8 cellular contexts compared by ENCODE assay signal in the genomic region with DNA sequence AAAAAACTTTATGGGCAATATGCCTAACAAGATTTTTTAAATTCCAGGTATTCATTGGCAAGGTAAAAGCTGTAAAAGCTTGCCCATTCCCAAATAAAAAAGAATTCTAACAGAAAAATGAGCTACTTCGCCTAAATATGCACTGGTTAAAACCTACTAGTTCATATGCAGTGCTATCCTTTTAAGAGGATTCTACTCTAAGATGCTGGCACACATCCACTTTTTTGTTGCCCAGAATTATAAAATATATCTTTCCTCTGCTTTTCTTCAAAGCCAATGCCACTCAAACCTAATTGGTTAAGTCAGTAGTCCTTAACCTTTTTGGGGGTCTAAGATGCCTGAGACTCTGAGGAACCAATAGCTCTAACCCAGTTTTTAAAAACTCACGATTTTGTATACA. TPM values are rescaled to one million over a fixed set of nuclear protein-coding genes. Genes with fewer than 3 reads are reported as not detected.
DNase-seq lines count a peak whose midpoint lies in the region; TF ChIP-seq lines count a peak whose summit lies in the region.

No MANE protein-coding gene starts in this region.

- H3K4me1 ChIP-seq in iPS-20b (ENCODE audit: insufficient read depth, low read length) (peaks cover 27% of the 10 kb centered on the region; the same call in 1 of the 2 replicates), tibial artery (peaks cover 6 to 60% (median 32%) of the 10 kb centered on the region in 4 donors)

- no peak overlapping the region for H3K27ac ChIP-seq in iPS-20b (ENCODE audit: low read length)
- peak overlapping the region; percentile 98 to 99 for H3K27ac ChIP-seq in tibial artery

- H3K9ac ChIP-seq in iPS-20b (ENCODE audit: low read depth, low read length), result peak overlapping the region; percentile 99; the same call in 1 of the 2 replicates

- peaks cover 21% of the 10 kb centered on the region for H3K36me3 Mint-ChIP-seq in activated naive CD4-positive, alpha-beta T cell treated with anti-CD3 and anti-CD28 coated beads for 36 hours (ENCODE audit: low read depth)
- H3K36me3 Mint-ChIP-seq in activated T-helper 1 cell treated with anti-CD3 and anti-CD28 coated beads, Interleukin-12 subunit alpha, Interleukin-12 subunit beta, Interleukin-2, Interleukin-4 antibody, amounts not matched to agents 30 ng/mL and 10 ng/mL and 1 ng/mL, durations not matched to agents 14 hours and 24 hours and 36 hours (ENCODE audit: low read depth), result peaks cover 15% of the 10 kb centered on the region

- TF ChIP-seq CTCF in tibial artery (IDR thresholded peaks at IDR 0.05), result no peak

- H3K9me3 Mint-ChIP-seq in activated naive CD4-positive, alpha-beta T cell treated with anti-CD3 and anti-CD28 coated beads for 36 hours, result no peaks in the 10 kb centered on the region
- H3K9me3 Mint-ChIP-seq in activated T-helper 1 cell treated with anti-CD3 and anti-CD28 coated beads, Interleukin-12 subunit alpha, Interleukin-12 subunit beta, Interleukin-2, Interleukin-4 antibody, amounts not matched to agents 30 ng/mL and 10 ng/mL and 1 ng/mL, durations not matched to agents 14 hours and 24 hours and 36 hours, result no peaks in the 10 kb centered on the region

- CTCF ChIA-PET in activated naive CD4-positive, alpha-beta T cell treated with anti-CD3 and anti-CD28 coated beads for 36 hours (lab: Charles Lee), result interaction anchor here (0.6 to 2.0 kb wide), 4 partner anchors 31 to 301 kb away, joined by 3 to 7 read pairs (median 4); no protein-coding TSS in a partner anchor

- intact Hi-C loops in activated naive CD4-positive, alpha-beta T cell treated with anti-CD3 and anti-CD28 coated beads for 36 hours (cut with micrococcal nuclease), result loop anchor here (5.0 kb wide), 3 partner anchors 97 to 372 kb away; a partner anchor contains a TSS
- intact Hi-C loops in activated T-helper 1 cell treated with anti-CD3 and anti-CD28 coated beads, Interleukin-12 subunit alpha, Interleukin-12 subunit beta, Interleukin-2, Interleukin-4 antibody, amounts not matched to agents 30 ng/mL and 10 ng/mL and 1 ng/mL, durations not matched to agents 14 hours and 24 hours and 36 hours (cut with micrococcal nuclease), result loop anchor here (5.0 to 10.0 kb wide), 4 partner anchors 468 to 1170 kb away; a partner anchor contains a TSS
- intact Hi-C loops in tibial artery (cut with DNase I; ENCODE audit: low total_unique reads), result loop anchor here (5.0 to 10.0 kb wide), 3 partner anchors 160 to 317 kb away; a partner anchor contains a TSS

- H3K4me3 Mint-ChIP-seq in activated naive CD4-positive, alpha-beta T cell treated with anti-CD3 and anti-CD28 coated beads for 36 hours, result peak overlapping the region; percentile 90
- peak overlapping the region; percentile 94 for H3K4me3 Mint-ChIP-seq in activated T-helper 1 cell treated with anti-CD3 and anti-CD28 coated beads, Interleukin-12 subunit alpha, Interleukin-12 subunit beta, Interleukin-2, Interleukin-4 antibody, amounts not matched to agents 30 ng/mL and 10 ng/mL and 1 ng/mL, durations not matched to agents 14 hours and 24 hours and 36 hours

- peaks cover 44% of the 10 kb centered on the region for H3K4me1 Mint-ChIP-seq in activated naive CD4-positive, alpha-beta T cell treated with anti-CD3 and anti-CD28 coated beads for 36 hours (ENCODE audit: low read depth)
- H3K4me1 Mint-ChIP-seq in activated T-helper 1 cell treated with anti-CD3 and anti-CD28 coated beads, Interleukin-12 subunit alpha, Interleukin-12 subunit beta, Interleukin-2, Interleukin-4 antibody, amounts not matched to agents 30 ng/mL and 10 ng/mL and 1 ng/mL, durations not matched to agents 14 hours and 24 hours and 36 hours (ENCODE audit: low read depth), result peaks cover 46% of the 10 kb centered on the region

- H3K27me3 ChIP-seq in iPS-20b (ENCODE audit: insufficient read depth, low read length) (no peaks in the 10 kb centered on the region), tibial artery (no peaks in the 10 kb centered on the region)

- H3K9me3 ChIP-seq in iPS-20b (ENCODE audit: insufficient read depth, low read depth, low read length), result no peaks in the 10 kb centered on the region
- no peaks in the 10 kb centered on the region for H3K9me3 ChIP-seq in tibial artery

- peaks cover 32% of the 10 kb centered on the region for H3K36me3 ChIP-seq in iPS-20b (ENCODE audit: insufficient read depth, low read depth, low read length)
- no peaks in the 10 kb centered on the region for H3K36me3 ChIP-seq in tibial artery

- H3K27me3 Mint-ChIP-seq in activated naive CD4-positive, alpha-beta T cell treated with anti-CD3 and anti-CD28 coated beads for 36 hours (ENCODE audit: low read depth), result no peaks in the 10 kb centered on the region
- H3K27me3 Mint-ChIP-seq in activated T-helper 1 cell treated with anti-CD3 and anti-CD28 coated beads, Interleukin-12 subunit alpha, Interleukin-12 subunit beta, Interleukin-2, Interleukin-4 antibody, amounts not matched to agents 30 ng/mL and 10 ng/mL and 1 ng/mL, durations not matched to agents 14 hours and 24 hours and 36 hours (ENCODE audit: insufficient read depth), result no peaks in the 10 kb centered on the region

- peak overlapping the region; percentile 94 for H3K27ac Mint-ChIP-seq in activated naive CD4-positive, alpha-beta T cell treated with anti-CD3 and anti-CD28 coated beads for 36 hours
- peak overlapping the region; percentile 96 for H3K27ac Mint-ChIP-seq in activated T-helper 1 cell treated with anti-CD3 and anti-CD28 coated beads, Interleukin-12 subunit alpha, Interleukin-12 subunit beta, Interleukin-2, Interleukin-4 antibody, amounts not matched to agents 30 ng/mL and 10 ng/mL and 1 ng/mL, durations not matched to agents 14 hours and 24 hours and 36 hours

- H3K4me3 ChIP-seq in iPS-20b (ENCODE audit: low read length) (peak overlapping the region; percentile 88), tibial artery (peak overlapping the region; percentile 79 to 97)

- DNase-seq in activated naive CD4-positive, alpha-beta T cell treated with anti-CD3 and anti-CD28 coated beads for 36 hours, result no peak
- DNase-seq in activated naive CD4-positive, alpha-beta T cell treated with Interleukin-2 at 50 U/mL for 16 hours, result no peak
- no peak for DNase-seq in activated T-helper 1 cell treated with anti-CD3 and anti-CD28 coated beads, Interleukin-12 subunit alpha, Interleukin-12 subunit beta, Interleukin-2, Interleukin-4 antibody, amounts not matched to agents 30 ng/mL and 10 ng/mL and 1 ng/mL, durations not matched to agents 14 hours and 24 hours and 36 hours (ENCODE audit: low spot score)
- no peak for DNase-seq in tibial artery
- no peak for DNase-seq in activated effector memory CD4-positive, alpha-beta T cell treated with anti-CD3 and anti-CD28 coated beads, Interleukin-2, amount 50 U/mL, for 16 hours
- no peak for DNase-seq in NCI-H187 (lab: John Stamatoyannopoulos, UW)
- no peak for DNase-seq in NCI-H2081 (lab: John Stamatoyannopoulos, UW)

RNA-seq across cellular contexts. Expression of a gene that starts 3.2 kb away (rescaled TPM):
- total RNA-seq in activated naive CD4-positive, alpha-beta T cell treated with anti-CD3 and anti-CD28 coated beads for 36 hours, result 100 to 1,000 TPM; 201 to 203 TPM
- total RNA-seq in activated T-helper 1 cell treated with anti-CD3 and anti-CD28 coated beads, Interleukin-12 subunit alpha, Interleukin-12 subunit beta, Interleukin-2, Interleukin-4 antibody, amounts not matched to agents 30 ng/mL and 10 ng/mL and 1 ng/mL, durations not matched to agents 14 hours and 24 hours and 36 hours, result 213 and 215 TPM in 2 replicates
